In genomic region chr3:101351834-101352233, GRCh38 we compare ENCODE assay signal across 1 cellular context.
TF ChIP-seq lines count a peak whose summit lies in the region.

No MANE protein-coding gene starts in this region.

TF ChIP-seq in WTC11, 78 proteins besides CTCF, POLR2A, EP300 and RAD21 (continued from another document):
- TF ChIP-seq CREM (CRISPR knock-in tag; IDR thresholded peaks at IDR 0.05): no peak
- no peak for TF ChIP-seq ZNF396 (CRISPR knock-in tag; IDR thresholded peaks at IDR 0.05; ENCODE audit: borderline replicate concordance)
- no peak for TF ChIP-seq ZMAT4 (CRISPR knock-in tag; IDR thresholded peaks at IDR 0.05)
- no peak for TF ChIP-seq NR2C2 (CRISPR knock-in tag; IDR thresholded peaks at IDR 0.05)
- TF ChIP-seq EMX1 (CRISPR knock-in tag; IDR thresholded peaks at IDR 0.05): no peak
- no peak for TF ChIP-seq RELA (CRISPR knock-in tag; IDR thresholded peaks at IDR 0.05; ENCODE audit: borderline replicate concordance)
- no peak for TF ChIP-seq IRF2 (CRISPR knock-in tag; IDR thresholded peaks at IDR 0.05; ENCODE audit: borderline replicate concordance, low read depth)
- TF ChIP-seq SMAD3 (CRISPR knock-in tag; IDR thresholded peaks at IDR 0.05; ENCODE audit: borderline replicate concordance): no peak
TF ChIP-seq in WTC11: peak in this region for 0.
